1 cellular context compared by ENCODE assay signal in the genomic region with DNA sequence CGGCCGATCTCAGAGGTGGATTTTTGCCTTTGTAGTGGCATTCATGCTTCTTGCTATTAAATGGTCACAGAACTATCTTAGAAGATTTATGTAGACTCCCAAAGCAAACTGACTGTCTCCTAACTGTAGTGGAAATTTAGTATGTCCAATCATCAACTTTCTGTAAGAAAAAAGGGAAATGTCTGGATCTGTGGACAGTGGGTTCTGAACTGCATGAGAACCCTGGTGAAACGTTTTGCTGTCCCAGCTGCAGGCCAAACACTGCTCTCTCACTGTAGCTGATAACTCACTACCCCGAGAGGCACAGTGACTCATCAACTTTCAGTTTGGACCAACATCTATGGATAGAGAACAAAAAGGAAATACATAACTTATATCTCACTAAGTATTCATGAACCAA.
A peak's percentile ranks its signal among the peaks of the same experiment; 100 is the strongest.
TF ChIP-seq lines count a peak whose summit lies in the region.

No MANE protein-coding gene starts in this region.

TF ChIP-seq in K562, 482 proteins besides CTCF, POLR2A, EP300 and RAD21 (continued from another document):
- TF ChIP-seq, protein P1, sequence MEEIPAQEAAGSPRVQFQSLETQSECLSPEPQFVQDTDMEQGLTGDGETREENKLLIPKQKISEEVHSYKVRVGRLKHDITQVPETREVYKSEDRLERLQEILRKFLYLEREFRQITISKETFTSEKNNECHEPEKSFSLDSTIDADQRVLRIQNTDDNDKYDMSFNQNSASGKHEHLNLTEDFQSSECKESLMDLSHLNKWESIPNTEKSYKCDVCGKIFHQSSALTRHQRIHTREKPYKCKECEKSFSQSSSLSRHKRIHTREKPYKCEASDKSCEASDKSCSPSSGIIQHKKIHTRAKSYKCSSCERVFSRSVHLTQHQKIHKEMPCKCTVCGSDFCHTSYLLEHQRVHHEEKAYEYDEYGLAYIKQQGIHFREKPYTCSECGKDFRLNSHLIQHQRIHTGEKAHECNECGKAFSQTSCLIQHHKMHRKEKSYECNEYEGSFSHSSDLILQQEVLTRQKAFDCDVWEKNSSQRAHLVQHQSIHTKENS (CRISPR knock-in tag; IDR thresholded peaks at IDR 0.05), result no peak
- TF ChIP-seq CXXC5 (CRISPR knock-in tag; IDR thresholded peaks at IDR 0.05) (peak; percentile 45), CBX3 (IDR thresholded peaks at IDR 0.05; ENCODE audit: borderline replicate concordance in 1 of 2, low read length in 2 of 2) (peak in 1 of 2 experiments; percentile 64; a peak in 1 of 3 replicates), ZNF134 (CRISPR knock-in tag; conservative IDR thresholded peaks at IDR 0.05) (no peak), BACH1 (tag; IDR thresholded peaks at IDR 0.05) (peak; percentile 94), SOX6 (IDR thresholded peaks at IDR 0.05) (0 out of 2 replicates have a peak, but pooled peaks have one; percentile 27), NFXL1 (CRISPR knock-in tag; IDR thresholded peaks at IDR 0.05) (no peak), KDM5B (IDR thresholded peaks at IDR 0.05; ENCODE audit: insufficient replicate concordance, low read depth, low read length) (peak; percentile 79), JUND (IDR thresholded peaks at IDR 0.05; ENCODE audit: borderline replicate concordance, low read depth, low read length) (peak; percentile 87), JUND (tag; IDR thresholded peaks at IDR 0.05; ENCODE audit: borderline replicate concordance, low read depth, low read length) (peak; percentile 82; the same call in 1 of the 3 replicates), ZNF699 (CRISPR knock-in tag; IDR thresholded peaks at IDR 0.05; ENCODE audit: insufficient replicate concordance) (no peak), MAFG (tag; conservative IDR thresholded peaks at IDR 0.05) (peak; percentile 97), ETV1 (tag; conservative IDR thresholded peaks at IDR 0.05; ENCODE audit: low read depth) (peak; percentile 28; the same call in 1 of the 2 replicates), TRIM24 (IDR thresholded peaks at IDR 0.05) (no peak), ZNF644 (tag; IDR thresholded peaks at IDR 0.05; ENCODE audit: low read depth) (no peak), TCF3 (CRISPR knock-in tag; IDR thresholded peaks at IDR 0.05) (peak; percentile 36), ZNF57 (CRISPR knock-in tag; IDR thresholded peaks at IDR 0.05) (no peak), ZNF316 (IDR thresholded peaks at IDR 0.05) (peak; percentile 96), ZNF212 (CRISPR knock-in tag; IDR thresholded peaks at IDR 0.05) (no peak), BRD4 (IDR thresholded peaks at IDR 0.05) (peak; percentile 55; the same call in 1 of the 2 replicates), MBD2 (IDR thresholded peaks at IDR 0.05; ENCODE audit: borderline replicate concordance, low read depth) (peak; percentile 24; the same call in 1 of the 2 replicates)
- TF ChIP-seq, protein P2, sequence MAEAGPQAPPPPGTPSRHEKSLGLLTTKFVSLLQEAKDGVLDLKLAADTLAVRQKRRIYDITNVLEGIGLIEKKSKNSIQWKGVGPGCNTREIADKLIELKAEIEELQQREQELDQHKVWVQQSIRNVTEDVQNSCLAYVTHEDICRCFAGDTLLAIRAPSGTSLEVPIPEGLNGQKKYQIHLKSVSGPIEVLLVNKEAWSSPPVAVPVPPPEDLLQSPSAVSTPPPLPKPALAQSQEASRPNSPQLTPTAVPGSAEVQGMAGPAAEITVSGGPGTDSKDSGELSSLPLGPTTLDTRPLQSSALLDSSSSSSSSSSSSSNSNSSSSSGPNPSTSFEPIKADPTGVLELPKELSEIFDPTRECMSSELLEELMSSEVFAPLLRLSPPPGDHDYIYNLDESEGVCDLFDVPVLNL (CRISPR knock-in tag; IDR thresholded peaks at IDR 0.05; ENCODE audit: low read depth), result no peak
- TF ChIP-seq, protein P3, sequence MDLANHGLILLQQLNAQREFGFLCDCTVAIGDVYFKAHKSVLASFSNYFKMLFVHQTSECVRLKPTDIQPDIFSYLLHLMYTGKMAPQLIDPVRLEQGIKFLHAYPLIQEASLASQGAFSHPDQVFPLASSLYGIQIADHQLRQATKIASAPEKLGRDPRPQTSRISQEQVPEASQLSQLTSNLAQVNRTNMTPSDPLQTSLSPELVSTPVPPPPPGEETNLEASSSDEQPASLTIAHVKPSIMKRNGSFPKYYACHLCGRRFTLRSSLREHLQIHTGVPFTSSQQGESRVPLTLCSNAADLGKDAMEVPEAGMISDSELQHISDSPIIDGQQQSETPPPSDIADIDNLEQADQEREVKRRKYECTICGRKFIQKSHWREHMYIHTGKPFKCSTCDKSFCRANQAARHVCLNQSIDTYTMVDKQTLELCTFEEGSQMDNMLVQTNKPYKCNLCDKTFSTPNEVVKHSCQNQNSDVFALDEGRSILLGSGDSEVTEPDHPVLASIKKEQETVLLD (IDR thresholded peaks at IDR 0.05), result no peak
- TF ChIP-seq, protein P4, sequence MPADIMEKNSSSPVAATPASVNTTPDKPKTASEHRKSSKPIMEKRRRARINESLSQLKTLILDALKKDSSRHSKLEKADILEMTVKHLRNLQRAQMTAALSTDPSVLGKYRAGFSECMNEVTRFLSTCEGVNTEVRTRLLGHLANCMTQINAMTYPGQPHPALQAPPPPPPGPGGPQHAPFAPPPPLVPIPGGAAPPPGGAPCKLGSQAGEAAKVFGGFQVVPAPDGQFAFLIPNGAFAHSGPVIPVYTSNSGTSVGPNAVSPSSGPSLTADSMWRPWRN (IDR thresholded peaks at IDR 0.05; ENCODE audit: low read depth), result no peak
- TF ChIP-seq, protein P5, sequence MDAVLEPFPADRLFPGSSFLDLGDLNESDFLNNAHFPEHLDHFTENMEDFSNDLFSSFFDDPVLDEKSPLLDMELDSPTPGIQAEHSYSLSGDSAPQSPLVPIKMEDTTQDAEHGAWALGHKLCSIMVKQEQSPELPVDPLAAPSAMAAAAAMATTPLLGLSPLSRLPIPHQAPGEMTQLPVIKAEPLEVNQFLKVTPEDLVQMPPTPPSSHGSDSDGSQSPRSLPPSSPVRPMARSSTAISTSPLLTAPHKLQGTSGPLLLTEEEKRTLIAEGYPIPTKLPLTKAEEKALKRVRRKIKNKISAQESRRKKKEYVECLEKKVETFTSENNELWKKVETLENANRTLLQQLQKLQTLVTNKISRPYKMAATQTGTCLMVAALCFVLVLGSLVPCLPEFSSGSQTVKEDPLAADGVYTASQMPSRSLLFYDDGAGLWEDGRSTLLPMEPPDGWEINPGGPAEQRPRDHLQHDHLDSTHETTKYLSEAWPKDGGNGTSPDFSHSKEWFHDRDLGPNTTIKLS (IDR thresholded peaks at IDR 0.05; ENCODE audit: borderline replicate concordance, low read depth), result peak; percentile 38; the same call in 1 of the 2 replicates
- TF ChIP-seq, protein P6, sequence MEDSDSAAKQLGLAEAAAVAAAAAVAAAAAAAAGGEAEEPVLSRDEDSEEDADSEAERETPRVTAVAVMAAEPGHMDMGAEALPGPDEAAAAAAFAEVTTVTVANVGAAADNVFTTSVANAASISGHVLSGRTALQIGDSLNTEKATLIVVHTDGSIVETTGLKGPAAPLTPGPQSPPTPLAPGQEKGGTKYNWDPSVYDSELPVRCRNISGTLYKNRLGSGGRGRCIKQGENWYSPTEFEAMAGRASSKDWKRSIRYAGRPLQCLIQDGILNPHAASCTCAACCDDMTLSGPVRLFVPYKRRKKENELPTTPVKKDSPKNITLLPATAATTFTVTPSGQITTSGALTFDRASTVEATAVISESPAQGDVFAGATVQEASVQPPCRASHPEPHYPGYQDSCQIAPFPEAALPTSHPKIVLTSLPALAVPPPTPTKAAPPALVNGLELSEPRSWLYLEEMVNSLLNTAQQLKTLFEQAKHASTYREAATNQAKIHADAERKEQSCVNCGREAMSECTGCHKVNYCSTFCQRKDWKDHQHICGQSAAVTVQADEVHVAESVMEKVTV (CRISPR knock-in tag; IDR thresholded peaks at IDR 0.05), result no peak
- TF ChIP-seq, protein P7, sequence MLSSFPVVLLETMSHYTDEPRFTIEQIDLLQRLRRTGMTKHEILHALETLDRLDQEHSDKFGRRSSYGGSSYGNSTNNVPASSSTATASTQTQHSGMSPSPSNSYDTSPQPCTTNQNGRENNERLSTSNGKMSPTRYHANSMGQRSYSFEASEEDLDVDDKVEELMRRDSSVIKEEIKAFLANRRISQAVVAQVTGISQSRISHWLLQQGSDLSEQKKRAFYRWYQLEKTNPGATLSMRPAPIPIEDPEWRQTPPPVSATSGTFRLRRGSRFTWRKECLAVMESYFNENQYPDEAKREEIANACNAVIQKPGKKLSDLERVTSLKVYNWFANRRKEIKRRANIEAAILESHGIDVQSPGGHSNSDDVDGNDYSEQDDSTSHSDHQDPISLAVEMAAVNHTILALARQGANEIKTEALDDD (IDR thresholded peaks at IDR 0.05), result 0 out of 2 replicates have a peak, but pooled peaks have one; percentile 24
- TF ChIP-seq, protein P8, sequence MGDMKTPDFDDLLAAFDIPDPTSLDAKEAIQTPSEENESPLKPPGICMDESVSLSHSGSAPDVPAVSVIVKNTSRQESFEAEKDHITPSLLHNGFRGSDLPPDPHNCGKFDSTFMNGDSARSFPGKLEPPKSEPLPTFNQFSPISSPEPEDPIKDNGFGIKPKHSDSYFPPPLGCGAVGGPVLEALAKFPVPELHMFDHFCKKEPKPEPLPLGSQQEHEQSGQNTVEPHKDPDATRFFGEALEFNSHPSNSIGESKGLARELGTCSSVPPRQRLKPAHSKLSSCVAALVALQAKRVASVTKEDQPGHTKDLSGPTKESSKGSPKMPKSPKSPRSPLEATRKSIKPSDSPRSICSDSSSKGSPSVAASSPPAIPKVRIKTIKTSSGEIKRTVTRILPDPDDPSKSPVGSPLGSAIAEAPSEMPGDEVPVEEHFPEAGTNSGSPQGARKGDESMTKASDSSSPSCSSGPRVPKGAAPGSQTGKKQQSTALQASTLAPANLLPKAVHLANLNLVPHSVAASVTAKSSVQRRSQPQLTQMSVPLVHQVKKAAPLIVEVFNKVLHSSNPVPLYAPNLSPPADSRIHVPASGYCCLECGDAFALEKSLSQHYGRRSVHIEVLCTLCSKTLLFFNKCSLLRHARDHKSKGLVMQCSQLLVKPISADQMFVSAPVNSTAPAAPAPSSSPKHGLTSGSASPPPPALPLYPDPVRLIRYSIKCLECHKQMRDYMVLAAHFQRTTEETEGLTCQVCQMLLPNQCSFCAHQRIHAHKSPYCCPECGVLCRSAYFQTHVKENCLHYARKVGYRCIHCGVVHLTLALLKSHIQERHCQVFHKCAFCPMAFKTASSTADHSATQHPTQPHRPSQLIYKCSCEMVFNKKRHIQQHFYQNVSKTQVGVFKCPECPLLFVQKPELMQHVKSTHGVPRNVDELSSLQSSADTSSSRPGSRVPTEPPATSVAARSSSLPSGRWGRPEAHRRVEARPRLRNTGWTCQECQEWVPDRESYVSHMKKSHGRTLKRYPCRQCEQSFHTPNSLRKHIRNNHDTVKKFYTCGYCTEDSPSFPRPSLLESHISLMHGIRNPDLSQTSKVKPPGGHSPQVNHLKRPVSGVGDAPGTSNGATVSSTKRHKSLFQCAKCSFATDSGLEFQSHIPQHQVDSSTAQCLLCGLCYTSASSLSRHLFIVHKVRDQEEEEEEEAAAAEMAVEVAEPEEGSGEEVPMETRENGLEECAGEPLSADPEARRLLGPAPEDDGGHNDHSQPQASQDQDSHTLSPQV (IDR thresholded peaks at IDR 0.05), result peak; percentile 87; the same call in 1 of the 2 replicates
TF ChIP-seq in K562: peak in this region for 82.
